Comparison of ENCODE assay signal across 30 cellular contexts in genomic region chr1:24468605-24469004, GRCh38. TPM values are rescaled to one million over a fixed set of nuclear protein-coding genes. Genes with fewer than 3 reads are reported as not detected.
DNase-seq lines count a peak whose midpoint lies in the region; ATAC-seq and TF ChIP-seq lines count a peak whose summit lies in the region.
"Had no signal": no experiment of that assay in that cellular context is flagged by ENCODE, and none has a peak within 500 bp of the region (broad histone marks: within the 10 kb centered on the region; RNA-seq: fewer than 3 reads in every experiment).

No MANE protein-coding gene starts in this region.

- H2AFZ ChIP-seq in H9 (ENCODE audit: low read length), result no peak overlapping the region
- H2AFZ ChIP-seq: GM23338, parathyroid adenoma had no signal

- no peak overlapping the region for H4K91ac ChIP-seq in H9 (ENCODE audit: insufficient read length, low read depth, low read length)

- peaks cover 2% of the 10 kb centered on the region; the same call in 1 of the 2 replicates for H3K4me1 ChIP-seq in H9 (ENCODE audit: insufficient read depth, low read length)
- H3K4me1 ChIP-seq: BE2C, lower lobe of right lung, parathyroid adenoma, right atrium auricular region, tibial nerve had no signal

- H3K4ac ChIP-seq in H9 (ENCODE audit: low read depth, low read length), result no peak overlapping the region

- H2BK20ac ChIP-seq in H9 (ENCODE audit: low read depth, low read length, poor library complexity, severe bottlenecking), result no peak overlapping the region

- ATAC-seq in T-helper 17 cell (no peak), HG02852 (IDR thresholded peaks at IDR 0.05; ENCODE audit: unreplicated experiment) (no peak)
- ATAC-seq: activated CD8-positive, alpha-beta memory T cell treated with anti-CD3 and anti-CD28 coated beads, Interleukin-2, amount 10 ng/mL, durations not matched to agents 7 days and 5 days; esophagus mucosa; GM12878; GM23338; lower lobe of right lung; Panc1 had no signal

- no peak overlapping the region for H3K4me3 Mint-ChIP-seq in activated naive CD8-positive, alpha-beta T cell
- no peak overlapping the region for H3K4me3 Mint-ChIP-seq in activated naive CD8-positive, alpha-beta T cell treated with anti-CD3 and anti-CD28 coated beads for 36 hours
- H3K4me3 Mint-ChIP-seq in T-helper 17 cell (no peak overlapping the region), H9 (no peak overlapping the region)
- H3K4me3 Mint-ChIP-seq: activated B cell treated with CpG ODN at 0.5 μM for 24 hours; activated CD8-positive, alpha-beta memory T cell treated with anti-CD3 and anti-CD28 coated beads, Interleukin-2, amount 10 ng/mL, durations not matched to agents 7 days and 5 days; activated naive CD4-positive, alpha-beta T cell treated with anti-CD3 and anti-CD28 coated beads for 36 hours; GM23338; neural crest cell had no signal

- no peak overlapping the region for H4K5ac ChIP-seq in H9 (ENCODE audit: insufficient read length, low read depth, low read length)

- no peak overlapping the region for H2BK5ac ChIP-seq in H9 (ENCODE audit: insufficient read length, low read length)

- H2AK5ac ChIP-seq in H9 (ENCODE audit: insufficient read length, low read length), result no peak overlapping the region

- H3K27me3 ChIP-seq in H9 (ENCODE audit: insufficient read depth, low read length), result no peaks in the 10 kb centered on the region
- H3K27me3 ChIP-seq: BE2C, cardiac muscle cell, right atrium auricular region, spleen, tibial nerve had no signal

- H3K4me1 Mint-ChIP-seq in activated naive CD8-positive, alpha-beta T cell (ENCODE audit: low read depth), result peaks cover 36% of the 10 kb centered on the region
- H3K4me1 Mint-ChIP-seq in activated naive CD8-positive, alpha-beta T cell treated with anti-CD3 and anti-CD28 coated beads for 36 hours, result peaks cover 16% of the 10 kb centered on the region
- H3K4me1 Mint-ChIP-seq in T-helper 17 cell, result peaks cover 24% of the 10 kb centered on the region
- peaks cover 44 to 56% of the 10 kb centered on the region in 2 experiments for H3K4me1 Mint-ChIP-seq in H9
- H3K4me1 Mint-ChIP-seq: activated CD8-positive, alpha-beta memory T cell treated with anti-CD3 and anti-CD28 coated beads, Interleukin-2, amount 10 ng/mL, durations not matched to agents 7 days and 5 days had no signal

- H3K14ac ChIP-seq in H9 (ENCODE audit: insufficient read depth, low read length), result no peak overlapping the region

- H3K9ac ChIP-seq in H9 (ENCODE audit: extremely low read depth, insufficient read length, low read length), result no peak overlapping the region
- H3K9ac ChIP-seq: parathyroid adenoma had no signal

- H3K27ac ChIP-seq in H9 (ENCODE audit: insufficient read length, low read depth, low read length), result no peak overlapping the region
- H3K27ac ChIP-seq: cardiac muscle cell, lower lobe of right lung, parathyroid adenoma, right atrium auricular region, spleen, tibial nerve had no signal

- H3K27ac Mint-ChIP-seq in activated naive CD8-positive, alpha-beta T cell, result peak overlapping the region; percentile 23
- H3K27ac Mint-ChIP-seq in activated naive CD8-positive, alpha-beta T cell treated with anti-CD3 and anti-CD28 coated beads for 36 hours, result no peak overlapping the region
- H3K27ac Mint-ChIP-seq in T-helper 17 cell (peak overlapping the region; percentile 47), H9 (no peak overlapping the region)
- H3K27ac Mint-ChIP-seq: activated B cell treated with CpG ODN at 0.5 μM for 24 hours; activated CD8-positive, alpha-beta memory T cell treated with anti-CD3 and anti-CD28 coated beads, Interleukin-2, amount 10 ng/mL, durations not matched to agents 7 days and 5 days; activated naive CD4-positive, alpha-beta T cell treated with anti-CD3 and anti-CD28 coated beads for 36 hours; GM23338 had no signal

- H3K79me2 ChIP-seq in H9 (ENCODE audit: insufficient read depth, low read length), result no peaks in the 10 kb centered on the region
- H3K79me2 ChIP-seq: parathyroid adenoma had no signal

- H3K23me2 ChIP-seq in H9 (ENCODE audit: insufficient read length, low read depth, low read length, poor library complexity, severe bottlenecking), result peaks cover 5% of the 10 kb centered on the region

- no peak overlapping the region for H3K56ac ChIP-seq in H9 (ENCODE audit: insufficient read length, low read depth, low read length)

- no peak overlapping the region for H2BK12ac ChIP-seq in H9 (ENCODE audit: insufficient read length, low read depth, low read length)

- no CpG with 5 or more reads among the region's 8 CpGs for WGBS in H9 (ENCODE audit: extremely low coverage, insufficient read length, low lambda C conversion rate)

- H2BK120ac ChIP-seq in H9 (ENCODE audit: low read depth, low read length, poor library complexity, severe bottlenecking), result no peak overlapping the region

- H4K20me1 ChIP-seq in H9 (ENCODE audit: control insufficient read depth, insufficient read depth, insufficient read length), result no peaks in the 10 kb centered on the region

- no peak overlapping the region for H4K8ac ChIP-seq in H9 (replicated peaks; ENCODE audit: insufficient read length, low read depth, low read length)

- H3K18ac ChIP-seq in H9 (ENCODE audit: insufficient read length, low read depth, low read length), result no peak overlapping the region

- DNase-seq in activated naive CD8-positive, alpha-beta T cell treated with anti-CD3 and anti-CD28 coated beads for 36 hours, result no peak
- DNase-seq in T-helper 17 cell, result no peak
- peak; percentile 72 for DNase-seq in foreskin melanocyte
- no peak for DNase-seq in H9
- no peak for DNase-seq in OCI-M1 (lab: John Stamatoyannopoulos, UW)
- DNase-seq: ACHN; activated B cell treated with CpG ODN at 0.5 μM for 24 hours; activated CD4-positive, alpha-beta T cell treated with anti-CD3 and anti-CD28 coated beads, Interleukin-2, amount 50 U/mL, for 1 hour; activated CD8-positive, alpha-beta memory T cell treated with anti-CD3 and anti-CD28 coated beads, Interleukin-2, amount 10 ng/mL, durations not matched to agents 7 days and 5 days; activated naive CD4-positive, alpha-beta T cell treated with anti-CD3 and anti-CD28 coated beads for 36 hours; aorta; BE2C; Caco-2; cortex of kidney; lower lobe of right lung; NCI-H146; NCI-H2171; SHP77; spleen had no signal

- H3K23ac ChIP-seq in H9 (ENCODE audit: insufficient read length, low read depth, low read length), result no peak overlapping the region

- H3K9me3 Mint-ChIP-seq in activated naive CD8-positive, alpha-beta T cell (ENCODE audit: low read depth), result no peaks in the 10 kb centered on the region
- H3K9me3 Mint-ChIP-seq in activated naive CD8-positive, alpha-beta T cell treated with anti-CD3 and anti-CD28 coated beads for 36 hours, result no peaks in the 10 kb centered on the region
- no peaks in the 10 kb centered on the region for H3K9me3 Mint-ChIP-seq in H9
- H3K9me3 Mint-ChIP-seq: activated B cell treated with CpG ODN at 0.5 μM for 24 hours; activated naive CD4-positive, alpha-beta T cell treated with anti-CD3 and anti-CD28 coated beads for 36 hours; GM23338; neural crest cell had no signal

- TF ChIP-seq CTCF in H9 (conservative IDR thresholded peaks at IDR 0.05), result no peak

- no peak overlapping the region for H3K4me2 ChIP-seq in H9 (ENCODE audit: insufficient read depth, insufficient read length, low read length)
- H3K4me2 ChIP-seq: GM23338 had no signal

- no peaks in the 10 kb centered on the region for H3K79me1 ChIP-seq in H9 (ENCODE audit: insufficient read depth, low read depth, low read length, poor library complexity, severe bottlenecking)

- H3T11ph ChIP-seq in H9 (ENCODE audit: low read length), result no peak overlapping the region

- H2BK15ac ChIP-seq in H9 (ENCODE audit: low read depth, low read length), result no peak overlapping the region

- H3K9me3 ChIP-seq in T-helper 17 cell (ENCODE audit: control insufficient read depth, low read length, poor library complexity, severe bottlenecking) (no peaks in the 10 kb centered on the region), H9 (ENCODE audit: control insufficient read depth, low read depth, low read length) (no peaks in the 10 kb centered on the region)
- H3K9me3 ChIP-seq: BE2C, Caco-2, lower lobe of right lung, right atrium auricular region, spleen had no signal

- peaks cover 22% of the 10 kb centered on the region for H3K36me3 Mint-ChIP-seq in activated naive CD8-positive, alpha-beta T cell
- H3K36me3 Mint-ChIP-seq in activated naive CD8-positive, alpha-beta T cell treated with anti-CD3 and anti-CD28 coated beads for 36 hours, result peaks cover 36% of the 10 kb centered on the region
- peaks cover 21% of the 10 kb centered on the region for H3K36me3 Mint-ChIP-seq in T-helper 17 cell (ENCODE audit: low read depth)
- H3K36me3 Mint-ChIP-seq in H9 (ENCODE audit: insufficient read depth in 1 of 3, low read depth in 3 of 3), result peaks cover 0 to 5% (median 0%) of the 10 kb centered on the region in 3 experiments; a peak in 3 of 7 replicates

- H3K27me3 Mint-ChIP-seq in activated naive CD8-positive, alpha-beta T cell, result no peaks in the 10 kb centered on the region
- no peaks in the 10 kb centered on the region for H3K27me3 Mint-ChIP-seq in activated naive CD8-positive, alpha-beta T cell treated with anti-CD3 and anti-CD28 coated beads for 36 hours
- H3K27me3 Mint-ChIP-seq in T-helper 17 cell (no peaks in the 10 kb centered on the region), H9 (ENCODE audit: low read depth) (no peaks in the 10 kb centered on the region; the same call in 1 of the 2 replicates)
- H3K27me3 Mint-ChIP-seq: activated B cell treated with CpG ODN at 0.5 μM for 24 hours; activated CD8-positive, alpha-beta memory T cell treated with anti-CD3 and anti-CD28 coated beads, Interleukin-2, amount 10 ng/mL, durations not matched to agents 7 days and 5 days had no signal

RNA-seq across cellular contexts. Expression of gene RCAN3, which starts 34.0 kb away (rescaled TPM):
- 10 to 100 TPM; 67.2 to 67.7 TPM for total RNA-seq in activated naive CD8-positive, alpha-beta T cell treated with anti-CD3 and anti-CD28 coated beads for 36 hours
- total RNA-seq in T-helper 17 cell (100 to 1,000 TPM; 152 to 160 TPM), H9 (2021) (13.0 TPM in 2 replicates)

RNA-seq across cellular contexts. Expression of gene NIPAL3, which starts 53.0 kb away (rescaled TPM):
- 10 to 100 TPM; 34.7 to 37.2 TPM for total RNA-seq in activated naive CD8-positive, alpha-beta T cell treated with anti-CD3 and anti-CD28 coated beads for 36 hours
- 10 to 100 TPM; 32.9 to 41.7 TPM for total RNA-seq in T-helper 17 cell
- 7.7 and 7.9 TPM in 2 replicates for total RNA-seq in H9 (2021)

RNA-seq across cellular contexts. Expression of gene STPG1, which starts 55.0 kb away (rescaled TPM):
- total RNA-seq in activated naive CD8-positive, alpha-beta T cell treated with anti-CD3 and anti-CD28 coated beads for 36 hours, result 1 to 10 TPM; 5.9 to 8.0 TPM
- total RNA-seq in T-helper 17 cell (1 to 10 TPM; 2.5 to 3.6 TPM), H9 (2021) (8.3 and 9.5 TPM in 2 replicates)

Comparison
In these comparisons a context has a peak if more than half of its experiments do, and no peak if none do; other contexts are left out.
1. H3K27ac Mint-ChIP-seq: peak in activated naive CD8-positive, alpha-beta T cell (single experiment) and T-helper 17 cell (single experiment); none in activated naive CD8-positive, alpha-beta T cell treated with anti-CD3 and anti-CD28 coated beads for 36 hours (single experiment) and H9 (0 of 3).